Comparison of ENCODE assay signal across 17 cellular contexts in genomic region chr7:149766215-149766614, GRCh38. TPM values are rescaled to one million over a fixed set of nuclear protein-coding genes. Genes with fewer than 3 reads are reported as not detected.
DNase-seq lines count a peak whose midpoint lies in the region; ATAC-seq and TF ChIP-seq lines count a peak whose summit lies in the region.
"Had no signal": no experiment of that assay in that cellular context is flagged by ENCODE, and none has a peak within 500 bp of the region (broad histone marks: within the 10 kb centered on the region; RNA-seq: fewer than 3 reads in every experiment).

No MANE protein-coding gene starts in this region.

- H3K27me3 Mint-ChIP-seq in neural progenitor cell (ENCODE audit: insufficient read depth, low read depth): peaks cover 51% of the 10 kb centered on the region

- no peaks in the 10 kb centered on the region for H3F3A ChIP-seq in SK-N-SH (replicated peaks; ENCODE audit: insufficient read depth)
- peaks cover 6% of the 10 kb centered on the region for H3F3A ChIP-seq in neural progenitor cell (ENCODE audit: low read depth)

- intact Hi-C loops in cardiac septum (cut with DNase I): no loop called here

- TF ChIP-seq RAD21 in SK-N-SH (IDR thresholded peaks at IDR 0.05; ENCODE audit: low read length): no peak

- no peak for DNase-seq in SK-N-SH
- DNase-seq in hepatocyte (ENCODE audit: low spot score): no peak
- peak; percentile 33 for DNase-seq in neural progenitor cell (ENCODE audit: low spot score)
- DNase-seq in DMS 273 treated with DMSO at 0.1 percent for 48 hours (lab: John Stamatoyannopoulos, UW): no peak
- DNase-seq in NCI-H2196 (lab: John Stamatoyannopoulos, UW; ENCODE audit: unreplicated experiment): no peak
- no peak for DNase-seq in cardiac septum (ENCODE audit: low spot score)
- DNase-seq in DMS53 treated with DMSO at 0.1 percent for 48 hours (lab: John Stamatoyannopoulos, UW; ENCODE audit: unreplicated experiment): no peak
- DNase-seq: DMS153, MG63, NCI-H1105, NCI-H1694 treated with DMSO at 0.1 percent for 48 hours, NCI-H774 had no signal

- H3K27ac Mint-ChIP-seq in neural progenitor cell: no peak overlapping the region

- TF ChIP-seq CTCF in SK-N-SH (IDR thresholded peaks at IDR 0.05) (no peak), hepatocyte (IDR thresholded peaks at IDR 0.05; ENCODE audit: poor library complexity) (no peak), neural progenitor cell (IDR thresholded peaks at IDR 0.05) (no peak)

- H3K4me3 Mint-ChIP-seq in neural progenitor cell: peak overlapping the region; percentile 75

- 31% methylated on average over 14 of the region's 14 CpGs for WGBS in SK-N-SH (ENCODE audit: low lambda C conversion rate)
- 39% methylated on average over 14 of the region's 14 CpGs for WGBS in hepatocyte (ENCODE audit: low lambda C conversion rate, missing lambda C conversion rate)

- H4K20me1 ChIP-seq in SK-N-SH (ENCODE audit: insufficient read depth) (no peaks in the 10 kb centered on the region), hepatocyte (ENCODE audit: insufficient read depth, poor library complexity, severe bottlenecking) (peaks cover 7% of the 10 kb centered on the region), neural progenitor cell (ENCODE audit: low read depth) (peaks cover 19% of the 10 kb centered on the region)

- no peaks in the 10 kb centered on the region for H3K9me3 Mint-ChIP-seq in neural progenitor cell

- H3K27ac ChIP-seq in SK-N-SH (ENCODE audit: low read depth in 2 of 2, low read length in 1 of 2) (no peak overlapping the region), hepatocyte (no peak overlapping the region), neural progenitor cell (no peak overlapping the region)
- H3K27ac ChIP-seq: 22Rv1 had no signal

- H3K4me3 ChIP-seq in SK-N-SH (ENCODE audit: low read depth in 2 of 2, low read length in 1 of 2) (no peak overlapping the region), hepatocyte (no peak overlapping the region), neural progenitor cell (peak overlapping the region; percentile 38)
- H3K4me3 ChIP-seq: MG63 had no signal

- H3K36me3 ChIP-seq in SK-N-SH (replicated peaks in 1 of 2; ENCODE audit: control insufficient read depth in 1 of 2, insufficient read depth in 2 of 2, low read length in 1 of 2): peaks cover 0 to 7% of the 10 kb centered on the region in 2 experiments
- H3K36me3 ChIP-seq in hepatocyte (replicated peaks; ENCODE audit: insufficient read depth, low read depth): no peaks in the 10 kb centered on the region
- no peaks in the 10 kb centered on the region for H3K36me3 ChIP-seq in neural progenitor cell
- H3K36me3 ChIP-seq: MG63 had no signal

- H3K79me2 ChIP-seq in SK-N-SH (ENCODE audit: insufficient read depth) (no peaks in the 10 kb centered on the region), hepatocyte (no peaks in the 10 kb centered on the region), neural progenitor cell (ENCODE audit: low read depth) (no peaks in the 10 kb centered on the region)

- no peak for TF ChIP-seq EP300 in SK-N-SH (IDR thresholded peaks at IDR 0.05; ENCODE audit: borderline replicate concordance in 1 of 2, low read depth in 1 of 2, low read length in 1 of 2)

- ATAC-seq in SK-N-SH treated with all-trans-retinoic acid at 6 μM for 48 hours: 0 out of 3 replicates have a peak, but pooled peaks have one; percentile 4
- ATAC-seq: HCT116, HepG2, Right ventricle myocardium inferior had no signal

- H3K4me2 ChIP-seq in SK-N-SH (no peak overlapping the region), hepatocyte (peak overlapping the region; percentile 71), neural progenitor cell (peak overlapping the region; percentile 75)

- H3K9me2 ChIP-seq in SK-N-SH (no peaks in the 10 kb centered on the region), hepatocyte (replicated peaks; ENCODE audit: insufficient read depth) (no peaks in the 10 kb centered on the region)

- CTCF ChIA-PET in SK-N-SH (lab: Yijun Ruan, JAX): interaction anchor here (0.7 to 6.2 kb wide), 11 partner anchors 10 to 41 kb away, joined by 3 to 51 read pairs (median 8); no protein-coding TSS in a partner anchor

- H3K27me3 ChIP-seq in SK-N-SH (ENCODE audit: insufficient read depth) (peaks cover 76% of the 10 kb centered on the region), hepatocyte (peaks cover 65% of the 10 kb centered on the region), neural progenitor cell (peaks cover 100% of the 10 kb centered on the region)

- H3K36me3 Mint-ChIP-seq in neural progenitor cell: peaks cover 10% of the 10 kb centered on the region

- H3K4me1 Mint-ChIP-seq in neural progenitor cell: peaks cover 20% of the 10 kb centered on the region

- H3K9me3 ChIP-seq in SK-N-SH (no peaks in the 10 kb centered on the region), hepatocyte (ENCODE audit: low read depth) (no peaks in the 10 kb centered on the region), neural progenitor cell (ENCODE audit: low read depth) (no peaks in the 10 kb centered on the region)
- H3K9me3 ChIP-seq: MG63 had no signal

- H3K9ac ChIP-seq in SK-N-SH (no peak overlapping the region), neural progenitor cell (no peak overlapping the region)

- H2AFZ ChIP-seq in SK-N-SH (ENCODE audit: low read depth) (no peak overlapping the region), hepatocyte (no peak overlapping the region), neural progenitor cell (replicated peaks) (no peak overlapping the region)

- peaks cover 3 to 15% of the 10 kb centered on the region in 2 experiments; a peak in 1 of 4 replicates for H3K4me1 ChIP-seq in SK-N-SH (ENCODE audit: control insufficient read depth in 1 of 2, insufficient read depth in 2 of 2, low read depth in 1 of 2, low read length in 1 of 2)
- peaks cover 6% of the 10 kb centered on the region for H3K4me1 ChIP-seq in hepatocyte (ENCODE audit: insufficient read depth)
- peaks cover 24% of the 10 kb centered on the region for H3K4me1 ChIP-seq in neural progenitor cell

- POLR2A ChIA-PET in SK-N-SH (lab: Yijun Ruan, JAX): no interaction called here

TF ChIP-seq in SK-N-SH treated with all-trans-retinoic acid at 6 μM for 48 hours, 23 proteins besides CTCF, POLR2A, EP300 and RAD21:
- TF ChIP-seq ISL1 (CRISPR knock-in tag; IDR thresholded peaks at IDR 0.05): no peak
TF ChIP-seq in SK-N-SH treated with all-trans-retinoic acid at 6 μM for 48 hours: peak in this region for 0.

TF ChIP-seq in SK-N-SH, 30 proteins besides CTCF, POLR2A, EP300 and RAD21 (continues in another document):
- no peak for TF ChIP-seq SMC3 (IDR thresholded peaks at IDR 0.05; ENCODE audit: low read depth, low read length)
- TF ChIP-seq POLR2AphosphoS5 (IDR thresholded peaks at IDR 0.05; ENCODE audit: low read depth, low read length): no peak
- no peak for TF ChIP-seq EZH2phosphoT487 (IDR thresholded peaks at IDR 0.05; ENCODE audit: borderline replicate concordance, low read depth)
- TF ChIP-seq NRF1 (IDR thresholded peaks at IDR 0.05; ENCODE audit: low read depth, low read length): no peak
- TF ChIP-seq MAX (IDR thresholded peaks at IDR 0.05; ENCODE audit: low read depth): no peak
- TF ChIP-seq CHD2 (IDR thresholded peaks at IDR 0.05; ENCODE audit: low read length, partially characterized antibody): no peak
- no peak for TF ChIP-seq YY1 (IDR thresholded peaks at IDR 0.05; ENCODE audit: low read depth)
- TF ChIP-seq RFX5 (IDR thresholded peaks at IDR 0.05; ENCODE audit: low read length): no peak
- no peak for TF ChIP-seq NFIC (IDR thresholded peaks at IDR 0.05; ENCODE audit: borderline replicate concordance)
- TF ChIP-seq GATA2 (CRISPR knock-in tag; IDR thresholded peaks at IDR 0.05): no peak
- no peak for TF ChIP-seq IRF3 (IDR thresholded peaks at IDR 0.05; ENCODE audit: low read depth, low read length)
- no peak for TF ChIP-seq USF2 (IDR thresholded peaks at IDR 0.05; ENCODE audit: borderline replicate concordance, low read depth, low read length)
- no peak for TF ChIP-seq TEAD4 (IDR thresholded peaks at IDR 0.05; ENCODE audit: borderline replicate concordance, insufficient read depth)
- TF ChIP-seq RCOR1 (IDR thresholded peaks at IDR 0.05; ENCODE audit: low read length): no peak
- TF ChIP-seq SIN3A (IDR thresholded peaks at IDR 0.05; ENCODE audit: borderline replicate concordance, low read depth, low read length): no peak

RNA-seq across cellular contexts. Expression of gene ZNF467, which starts 7.2 kb away (rescaled TPM):
- polyA plus RNA-seq in SK-N-SH (2012; rRNA removed) (2.6 and 4.1 TPM in 2 replicates), hepatocyte (15.6 and 21.9 TPM in 2 replicates)
- polyA plus RNA-seq in SK-N-SH (2012; cell fraction: cytosol; rRNA removed): 2.1 and 3.1 TPM in 2 replicates
- 10.0 and 12.6 TPM in 2 replicates for polyA plus RNA-seq in SK-N-SH (2012; cell fraction: nucleus; rRNA removed)
- total RNA-seq in hepatocyte (5.9 and 7.8 TPM in 2 replicates), neural progenitor cell (ENCODE audit: low replicate concordance) (0.17 and 1.7 TPM in 2 replicates), cardiac septum (7.0 TPM)
- total RNA-seq: HepG2 had no signal
